1 cellular context compared by ENCODE assay signal in genomic region chr6:27553123-27553904, GRCh38.
TF ChIP-seq lines count a peak whose summit lies in the region.

No MANE protein-coding gene starts in this region.

TF ChIP-seq in K562, 482 proteins besides CTCF, POLR2A, EP300 and RAD21 (continued from another document and continues in another):
- peak; percentile 69 for TF ChIP-seq ARID4B (CRISPR knock-in tag; IDR thresholded peaks at IDR 0.05)
- no peak for TF ChIP-seq ZNF785 (CRISPR knock-in tag; IDR thresholded peaks at IDR 0.05)
- TF ChIP-seq VEZF1 (CRISPR knock-in tag; IDR thresholded peaks at IDR 0.05), result no peak; the same call in 1 of the 2 replicates
- TF ChIP-seq HNRNPH1 (optimal IDR thresholded peaks at IDR 0.05; ENCODE audit: low read depth, low read length), result no peak
- no peak for TF ChIP-seq ZNF586 (CRISPR knock-in tag; conservative IDR thresholded peaks at IDR 0.05)
- TF ChIP-seq CEBPZ (IDR thresholded peaks at IDR 0.05; ENCODE audit: borderline replicate concordance, low read depth, low read length), result no peak
- peak; percentile 82 for TF ChIP-seq MEIS2 (IDR thresholded peaks at IDR 0.05; ENCODE audit: partially characterized antibody)
- no peak for TF ChIP-seq KAT2B (IDR thresholded peaks at IDR 0.05; ENCODE audit: low read depth, low read length)
- no peak for TF ChIP-seq TCF15 (CRISPR knock-in tag; IDR thresholded peaks at IDR 0.05)
- no peak for TF ChIP-seq SP2 (IDR thresholded peaks at IDR 0.05; ENCODE audit: extremely low read depth, low read depth, low read length, poor library complexity, severe bottlenecking)
- TF ChIP-seq NCOR1 (IDR thresholded peaks at IDR 0.05), result peak; percentile 74
- TF ChIP-seq ZNF12 (CRISPR knock-in tag; IDR thresholded peaks at IDR 0.05), result peak; percentile 83
- no peak for TF ChIP-seq ZNF696 (CRISPR knock-in tag; conservative IDR thresholded peaks at IDR 0.05)
- TF ChIP-seq HNRNPK (IDR thresholded peaks at IDR 0.05; ENCODE audit: low read depth, low read length, poor library complexity, severe bottlenecking), result no peak
- no peak for TF ChIP-seq ZNF57 (CRISPR knock-in tag; IDR thresholded peaks at IDR 0.05)
- peak; percentile 72; the same call in 1 of the 2 replicates for TF ChIP-seq ZBTB2 (IDR thresholded peaks at IDR 0.05)
- TF ChIP-seq ZZZ3 (IDR thresholded peaks at IDR 0.05), result no peak
- TF ChIP-seq ZBTB34 (CRISPR knock-in tag; IDR thresholded peaks at IDR 0.05), result no peak
- no peak for TF ChIP-seq PHB2 (IDR thresholded peaks at IDR 0.05; ENCODE audit: low read depth)
- no peak for TF ChIP-seq PRMT5 (CRISPR knock-in tag; IDR thresholded peaks at IDR 0.05)
- no peak; the same call in 1 of the 2 replicates for TF ChIP-seq FOXK1 (CRISPR knock-in tag; IDR thresholded peaks at IDR 0.05; ENCODE audit: borderline replicate concordance)
- peak; percentile 90; the same call in 1 of the 2 replicates for TF ChIP-seq RREB1 (CRISPR knock-in tag; IDR thresholded peaks at IDR 0.05)
- TF ChIP-seq E2F5 (CRISPR knock-in tag; IDR thresholded peaks at IDR 0.05), result no peak
- TF ChIP-seq MNT (conservative IDR thresholded peaks at IDR 0.05), result peak; percentile 76 to 87
- TF ChIP-seq ETV6 (IDR thresholded peaks at IDR 0.05; ENCODE audit: borderline replicate concordance in 1 of 2, low read depth in 2 of 2, low read length in 1 of 2), result no peak
- TF ChIP-seq ETV6 (CRISPR knock-in tag; IDR thresholded peaks at IDR 0.05; ENCODE audit: borderline replicate concordance), result no peak
- peak; percentile 75 for TF ChIP-seq SOX6 (IDR thresholded peaks at IDR 0.05)
- peak; percentile 37 for TF ChIP-seq ZFP36 (IDR thresholded peaks at IDR 0.05; ENCODE audit: low read depth, low read length, partially characterized antibody)
- TF ChIP-seq RBM17 (IDR thresholded peaks at IDR 0.05; ENCODE audit: borderline replicate concordance, low read depth, low read length), result no peak
- TF ChIP-seq ZNF395 (CRISPR knock-in tag; IDR thresholded peaks at IDR 0.05), result 0 out of 2 replicates have a peak, but pooled peaks have one; percentile 33
- TF ChIP-seq ZNF830 (CRISPR knock-in tag; IDR thresholded peaks at IDR 0.05), result no peak
